In the genomic region with DNA sequence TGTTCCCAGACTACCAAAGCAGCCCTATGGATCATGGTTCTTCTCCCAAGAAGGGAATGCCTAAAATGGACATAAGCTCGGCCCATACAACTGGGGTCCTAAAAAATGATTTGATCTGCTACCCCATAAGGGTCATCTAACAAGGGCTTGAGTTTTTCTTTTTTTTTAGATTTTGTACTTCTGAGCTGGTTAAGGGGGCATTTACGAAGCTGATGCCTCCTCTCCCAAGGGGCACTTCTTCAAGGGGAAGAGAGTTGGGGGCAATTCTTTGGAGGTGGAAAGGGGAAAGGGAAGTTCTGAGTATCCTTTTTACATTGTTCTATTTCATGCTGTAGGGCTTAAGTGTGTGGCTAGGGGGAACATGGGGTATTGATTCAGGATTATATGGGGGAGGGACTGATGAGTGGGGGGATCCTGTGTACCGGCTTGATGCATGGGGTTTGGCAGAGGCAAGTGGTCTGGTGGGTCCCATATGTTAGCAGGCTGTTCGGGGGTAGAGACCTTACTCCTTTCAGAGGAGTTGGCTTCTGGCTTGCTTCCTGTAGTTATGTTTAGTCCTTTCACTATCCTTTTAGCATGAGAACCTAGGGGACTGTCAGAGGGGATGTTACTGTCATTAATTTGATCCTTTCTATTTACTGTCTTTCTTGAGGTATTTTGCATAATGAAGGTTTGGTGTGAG, we compare ENCODE assay signal across 1 cellular context.
TF ChIP-seq lines count a peak whose summit lies in the region.

No MANE protein-coding gene starts in this region.

TF ChIP-seq in GM23338, 12 proteins besides CTCF, POLR2A, EP300 and RAD21:
- TF ChIP-seq POLR2AphosphoS5 (IDR thresholded peaks at IDR 0.05; ENCODE audit: low read depth), result no peak
- TF ChIP-seq, protein P1, sequence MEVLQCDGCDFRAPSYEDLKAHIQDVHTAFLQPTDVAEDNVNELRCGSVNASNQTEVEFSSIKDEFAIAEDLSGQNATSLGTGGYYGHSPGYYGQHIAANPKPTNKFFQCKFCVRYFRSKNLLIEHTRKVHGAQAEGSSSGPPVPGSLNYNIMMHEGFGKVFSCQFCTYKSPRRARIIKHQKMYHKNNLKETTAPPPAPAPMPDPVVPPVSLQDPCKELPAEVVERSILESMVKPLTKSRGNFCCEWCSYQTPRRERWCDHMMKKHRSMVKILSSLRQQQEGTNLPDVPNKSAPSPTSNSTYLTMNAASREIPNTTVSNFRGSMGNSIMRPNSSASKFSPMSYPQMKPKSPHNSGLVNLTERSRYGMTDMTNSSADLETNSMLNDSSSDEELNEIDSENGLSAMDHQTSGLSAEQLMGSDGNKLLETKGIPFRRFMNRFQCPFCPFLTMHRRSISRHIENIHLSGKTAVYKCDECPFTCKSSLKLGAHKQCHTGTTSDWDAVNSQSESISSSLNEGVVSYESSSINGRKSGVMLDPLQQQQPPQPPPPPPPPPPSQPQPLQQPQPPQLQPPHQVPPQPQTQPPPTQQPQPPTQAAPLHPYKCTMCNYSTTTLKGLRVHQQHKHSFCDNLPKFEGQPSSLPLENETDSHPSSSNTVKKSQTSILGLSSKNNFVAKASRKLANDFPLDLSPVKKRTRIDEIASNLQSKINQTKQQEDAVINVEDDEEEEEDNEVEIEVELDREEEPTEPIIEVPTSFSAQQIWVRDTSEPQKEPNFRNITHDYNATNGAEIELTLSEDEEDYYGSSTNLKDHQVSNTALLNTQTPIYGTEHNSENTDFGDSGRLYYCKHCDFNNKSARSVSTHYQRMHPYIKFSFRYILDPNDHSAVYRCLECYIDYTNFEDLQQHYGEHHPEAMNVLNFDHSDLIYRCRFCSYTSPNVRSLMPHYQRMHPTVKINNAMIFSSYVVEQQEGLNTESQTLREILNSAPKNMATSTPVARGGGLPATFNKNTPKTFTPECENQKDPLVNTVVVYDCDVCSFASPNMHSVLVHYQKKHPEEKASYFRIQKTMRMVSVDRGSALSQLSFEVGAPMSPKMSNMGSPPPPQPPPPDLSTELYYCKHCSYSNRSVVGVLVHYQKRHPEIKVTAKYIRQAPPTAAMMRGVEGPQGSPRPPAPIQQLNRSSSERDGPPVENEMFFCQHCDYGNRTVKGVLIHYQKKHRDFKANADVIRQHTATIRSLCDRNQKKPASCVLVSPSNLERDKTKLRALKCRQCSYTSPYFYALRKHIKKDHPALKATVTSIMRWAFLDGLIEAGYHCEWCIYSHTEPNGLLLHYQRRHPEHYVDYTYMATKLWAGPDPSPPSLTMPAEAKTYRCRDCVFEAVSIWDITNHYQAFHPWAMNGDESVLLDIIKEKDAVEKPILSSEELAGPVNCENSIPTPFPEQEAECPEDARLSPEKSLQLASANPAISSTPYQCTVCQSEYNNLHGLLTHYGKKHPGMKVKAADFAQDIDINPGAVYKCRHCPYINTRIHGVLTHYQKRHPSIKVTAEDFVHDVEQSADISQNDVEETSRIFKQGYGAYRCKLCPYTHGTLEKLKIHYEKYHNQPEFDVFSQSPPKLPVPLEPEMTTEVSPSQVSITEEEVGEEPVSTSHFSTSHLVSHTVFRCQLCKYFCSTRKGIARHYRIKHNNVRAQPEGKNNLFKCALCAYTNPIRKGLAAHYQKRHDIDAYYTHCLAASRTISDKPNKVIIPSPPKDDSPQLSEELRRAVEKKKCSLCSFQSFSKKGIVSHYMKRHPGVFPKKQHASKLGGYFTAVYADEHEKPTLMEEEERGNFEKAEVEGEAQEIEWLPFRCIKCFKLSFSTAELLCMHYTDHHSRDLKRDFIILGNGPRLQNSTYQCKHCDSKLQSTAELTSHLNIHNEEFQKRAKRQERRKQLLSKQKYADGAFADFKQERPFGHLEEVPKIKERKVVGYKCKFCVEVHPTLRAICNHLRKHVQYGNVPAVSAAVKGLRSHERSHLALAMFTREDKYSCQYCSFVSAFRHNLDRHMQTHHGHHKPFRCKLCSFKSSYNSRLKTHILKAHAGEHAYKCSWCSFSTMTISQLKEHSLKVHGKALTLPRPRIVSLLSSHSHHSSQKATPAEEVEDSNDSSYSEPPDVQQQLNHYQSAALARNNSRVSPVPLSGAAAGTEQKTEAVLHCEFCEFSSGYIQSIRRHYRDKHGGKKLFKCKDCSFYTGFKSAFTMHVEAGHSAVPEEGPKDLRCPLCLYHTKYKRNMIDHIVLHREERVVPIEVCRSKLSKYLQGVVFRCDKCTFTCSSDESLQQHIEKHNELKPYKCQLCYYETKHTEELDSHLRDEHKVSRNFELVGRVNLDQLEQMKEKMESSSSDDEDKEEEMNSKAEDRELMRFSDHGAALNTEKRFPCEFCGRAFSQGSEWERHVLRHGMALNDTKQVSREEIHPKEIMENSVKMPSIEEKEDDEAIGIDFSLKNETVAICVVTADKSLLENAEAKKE (CRISPR knock-in tag; IDR thresholded peaks at IDR 0.05), result no peak
